In the genomic region with DNA sequence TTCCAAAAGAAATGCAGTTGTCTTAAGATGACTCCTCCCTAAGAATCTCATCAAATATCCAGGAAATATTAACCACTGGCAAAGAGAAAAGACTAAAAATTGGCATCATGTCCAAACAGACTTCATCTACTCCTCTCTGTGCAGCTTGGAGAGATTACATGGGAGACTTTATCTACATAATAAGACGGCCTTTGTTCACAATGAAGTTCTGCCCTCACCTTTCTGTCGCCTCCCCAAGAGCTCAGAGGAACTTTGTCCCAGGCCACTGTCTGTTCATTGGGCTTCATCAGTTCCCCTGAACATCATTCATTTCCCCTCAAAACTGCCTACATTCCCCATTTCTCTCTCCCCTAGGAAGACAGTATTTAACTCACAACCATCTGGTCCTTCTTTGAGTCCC, we compare ENCODE assay signal across 1 cellular context.
TF ChIP-seq lines count a peak whose summit lies in the region.

No MANE protein-coding gene starts in this region.

TF ChIP-seq in H1, 55 proteins besides CTCF, POLR2A, EP300 and RAD21:
- TF ChIP-seq SIX5 (IDR thresholded peaks at IDR 0.05; ENCODE audit: low read depth, low read length): no peak
- no peak for TF ChIP-seq RFX5 (IDR thresholded peaks at IDR 0.05; ENCODE audit: borderline replicate concordance, low read depth, low read length)
- TF ChIP-seq TEAD4 (IDR thresholded peaks at IDR 0.05; ENCODE audit: low read depth, low read length): no peak
- TF ChIP-seq, protein P1, sequence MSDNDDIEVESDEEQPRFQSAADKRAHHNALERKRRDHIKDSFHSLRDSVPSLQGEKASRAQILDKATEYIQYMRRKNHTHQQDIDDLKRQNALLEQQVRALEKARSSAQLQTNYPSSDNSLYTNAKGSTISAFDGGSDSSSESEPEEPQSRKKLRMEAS (IDR thresholded peaks at IDR 0.05): no peak
- no peak for TF ChIP-seq RNF2 (IDR thresholded peaks at IDR 0.05; ENCODE audit: borderline replicate concordance, low read depth, low read length, missing control alignments, poor library complexity, severe bottlenecking)
- no peak for TF ChIP-seq NANOG (IDR thresholded peaks at IDR 0.05; ENCODE audit: insufficient read depth, low read depth, low read length, poor library complexity, severe bottlenecking)
- no peak for TF ChIP-seq SAP30 (IDR thresholded peaks at IDR 0.05; ENCODE audit: insufficient read depth, insufficient replicate concordance, low read length)
- TF ChIP-seq ASH2L (IDR thresholded peaks at IDR 0.05; ENCODE audit: low read length): no peak
- no peak for TF ChIP-seq CREB1 (IDR thresholded peaks at IDR 0.05)
- TF ChIP-seq TBP (IDR thresholded peaks at IDR 0.05; ENCODE audit: low read depth, low read length): no peak
- no peak for TF ChIP-seq CHD2 (IDR thresholded peaks at IDR 0.05; ENCODE audit: low read length)
- no peak for TF ChIP-seq JUN (IDR thresholded peaks at IDR 0.05; ENCODE audit: low read depth, low read length)
- TF ChIP-seq POLR2AphosphoS5 (IDR thresholded peaks at IDR 0.05; ENCODE audit: low read depth, low read length): no peak
- no peak for TF ChIP-seq YY1 (IDR thresholded peaks at IDR 0.05; ENCODE audit: low read depth, low read length)
- no peak for TF ChIP-seq RBBP5 (IDR thresholded peaks at IDR 0.05; ENCODE audit: borderline replicate concordance, low read depth, low read length)
- TF ChIP-seq POU5F1 (IDR thresholded peaks at IDR 0.05; ENCODE audit: low read depth, low read length): no peak
- TF ChIP-seq TCF12 (IDR thresholded peaks at IDR 0.05; ENCODE audit: low read depth, low read length): no peak
- no peak for TF ChIP-seq CBX5 (IDR thresholded peaks at IDR 0.05; ENCODE audit: low read depth, low read length)
- TF ChIP-seq KDM4A (IDR thresholded peaks at IDR 0.05; ENCODE audit: low read depth, low read length, severe bottlenecking): no peak
